ENCODE assay signal across 13 cellular contexts in genomic region chr3:152305075-152305474, GRCh38. TPM values are rescaled to one million over a fixed set of nuclear protein-coding genes. Genes with fewer than 3 reads are reported as not detected.
DNase-seq lines count a peak whose midpoint lies in the region; ATAC-seq and TF ChIP-seq lines count a peak whose summit lies in the region.
"Had no signal": no experiment of that assay in that cellular context is flagged by ENCODE, and none has a peak within 500 bp of the region (broad histone marks: within the 10 kb centered on the region; RNA-seq: fewer than 3 reads in every experiment).

No MANE protein-coding gene starts in this region.

- H2BK20ac ChIP-seq in H9 (ENCODE audit: low read depth, low read length, poor library complexity, severe bottlenecking), result no peak overlapping the region

- no peaks in the 10 kb centered on the region for H3K79me1 ChIP-seq in H9 (ENCODE audit: insufficient read depth, low read depth, low read length, poor library complexity, severe bottlenecking)

- H3K4me1 ChIP-seq in H9 (ENCODE audit: insufficient read depth, low read length) (peaks cover 18% of the 10 kb centered on the region; the same call in 1 of the 2 replicates), muscle layer of colon (ENCODE audit: insufficient read depth, low read length) (peaks cover 76% of the 10 kb centered on the region)

- peak overlapping the region; percentile 69 for H3K4me2 ChIP-seq in H9 (ENCODE audit: insufficient read depth, insufficient read length, low read length)
- H3K4me2 ChIP-seq: BLaER1 had no signal

- H3K23me2 ChIP-seq in H9 (ENCODE audit: insufficient read length, low read depth, low read length, poor library complexity, severe bottlenecking), result no peaks in the 10 kb centered on the region

- H2BK15ac ChIP-seq in H9 (ENCODE audit: low read depth, low read length), result no peak overlapping the region

- no peak overlapping the region for H3K14ac ChIP-seq in H9 (ENCODE audit: insufficient read depth, low read length)

- H3K4me1 Mint-ChIP-seq in H9, result peaks cover 73 to 83% of the 10 kb centered on the region in 2 experiments
- peaks cover 83% of the 10 kb centered on the region for H3K4me1 Mint-ChIP-seq in activated naive CD8-positive, alpha-beta T cell treated with anti-CD3 and anti-CD28 coated beads for 36 hours

- H2AFZ ChIP-seq in H9 (ENCODE audit: low read length), result no peak overlapping the region

- no CpG with 5 or more reads among the region's 2 CpGs for WGBS in H9 (ENCODE audit: extremely low coverage, insufficient read length, low lambda C conversion rate)

- H3K79me2 ChIP-seq in H9 (ENCODE audit: insufficient read depth, low read length), result no peaks in the 10 kb centered on the region; the same call in 1 of the 2 replicates

- no peak overlapping the region for H4K91ac ChIP-seq in H9 (ENCODE audit: insufficient read length, low read depth, low read length)

- H3K56ac ChIP-seq in H9 (ENCODE audit: insufficient read length, low read depth, low read length), result no peak overlapping the region

- H3K9me3 Mint-ChIP-seq in H9, result no peaks in the 10 kb centered on the region
- no peaks in the 10 kb centered on the region for H3K9me3 Mint-ChIP-seq in activated naive CD8-positive, alpha-beta T cell treated with anti-CD3 and anti-CD28 coated beads for 36 hours

- H4K8ac ChIP-seq in H9 (replicated peaks; ENCODE audit: insufficient read length, low read depth, low read length), result no peak overlapping the region

- H3K36me3 ChIP-seq in muscle layer of colon (ENCODE audit: insufficient read depth, low read length), result no peaks in the 10 kb centered on the region

- no peaks in the 10 kb centered on the region for H3K36me3 Mint-ChIP-seq in H9 (ENCODE audit: insufficient read depth in 1 of 3, low read depth in 3 of 3)
- H3K36me3 Mint-ChIP-seq in activated naive CD8-positive, alpha-beta T cell treated with anti-CD3 and anti-CD28 coated beads for 36 hours, result peaks cover 31% of the 10 kb centered on the region

- H3K27ac ChIP-seq in 22Rv1 (peak overlapping the region; percentile 86), H9 (ENCODE audit: insufficient read length, low read depth, low read length) (peak overlapping the region; percentile 57), muscle layer of colon (ENCODE audit: low read depth, low read length) (peak overlapping the region; percentile 13)
- H3K27ac ChIP-seq: BLaER1 had no signal

- H3K23ac ChIP-seq in H9 (ENCODE audit: insufficient read length, low read depth, low read length), result no peak overlapping the region

- H3K4ac ChIP-seq in H9 (ENCODE audit: low read depth, low read length), result no peak overlapping the region

- no peak overlapping the region for H3K18ac ChIP-seq in H9 (ENCODE audit: insufficient read length, low read depth, low read length)

- H3K9ac ChIP-seq in H9 (ENCODE audit: extremely low read depth, insufficient read length, low read length) (no peak overlapping the region), muscle layer of colon (ENCODE audit: low read length) (no peak overlapping the region)
- H3K9ac ChIP-seq: BLaER1 had no signal

- DNase-seq in H9, result no peak
- DNase-seq in activated naive CD8-positive, alpha-beta T cell treated with anti-CD3 and anti-CD28 coated beads for 36 hours, result no peak
- DNase-seq in T1000 (lab: John Stamatoyannopoulos, UW), result no peak
- DNase-seq in effector CD8-positive, alpha-beta T cell (lab: John Stamatoyannopoulos, UW), result no peak
- no peak for DNase-seq in T-helper 2 cell
- DNase-seq: amniotic stem cell, NCI-H1417, NCI-H774, small intestine had no signal

- no peak overlapping the region for H3K4me3 ChIP-seq in muscle layer of colon (ENCODE audit: low read depth in 1 of 2, low read length in 2 of 2)
- H3K4me3 ChIP-seq: BLaER1 had no signal

- no peaks in the 10 kb centered on the region for H3K27me3 ChIP-seq in H9 (ENCODE audit: insufficient read depth, low read length)
- no peaks in the 10 kb centered on the region for H3K27me3 ChIP-seq in muscle layer of colon (ENCODE audit: control insufficient read depth in 1 of 2, insufficient read depth in 2 of 2, low read length in 2 of 2)
- H3K27me3 ChIP-seq: BLaER1 had no signal

- peak overlapping the region in 1 of 2 experiments; percentile 24; a peak in 1 of 5 replicates for H3K4me3 Mint-ChIP-seq in H9
- no peak overlapping the region for H3K4me3 Mint-ChIP-seq in activated naive CD8-positive, alpha-beta T cell treated with anti-CD3 and anti-CD28 coated beads for 36 hours

- no peak overlapping the region for H2BK12ac ChIP-seq in H9 (ENCODE audit: insufficient read length, low read depth, low read length)

- H3K27me3 Mint-ChIP-seq in H9 (ENCODE audit: low read depth), result no peaks in the 10 kb centered on the region
- H3K27me3 Mint-ChIP-seq in activated naive CD8-positive, alpha-beta T cell treated with anti-CD3 and anti-CD28 coated beads for 36 hours, result no peaks in the 10 kb centered on the region

- H4K20me1 ChIP-seq in H9 (ENCODE audit: control insufficient read depth, insufficient read depth, insufficient read length), result no peaks in the 10 kb centered on the region

- no peak overlapping the region for H4K5ac ChIP-seq in H9 (ENCODE audit: insufficient read length, low read depth, low read length)

- H2BK120ac ChIP-seq in H9 (ENCODE audit: low read depth, low read length, poor library complexity, severe bottlenecking), result no peak overlapping the region

- TF ChIP-seq CTCF in 22Rv1 (IDR thresholded peaks at IDR 0.05) (no peak), H9 (conservative IDR thresholded peaks at IDR 0.05) (no peak)

- no peak overlapping the region for H2BK5ac ChIP-seq in H9 (ENCODE audit: insufficient read length, low read length)

- no peak for ATAC-seq in HG03442 (IDR thresholded peaks at IDR 0.05; ENCODE audit: unreplicated experiment)

- H2AK5ac ChIP-seq in H9 (ENCODE audit: insufficient read length, low read length), result no peak overlapping the region

- H3K27ac Mint-ChIP-seq in H9, result peak overlapping the region in 2 of 3 experiments; percentile 79 to 87; a peak in 2 of 7 replicates
- H3K27ac Mint-ChIP-seq in activated naive CD8-positive, alpha-beta T cell treated with anti-CD3 and anti-CD28 coated beads for 36 hours, result peak overlapping the region; percentile 79

- H3K9me3 ChIP-seq in H9 (ENCODE audit: control insufficient read depth, low read depth, low read length) (no peaks in the 10 kb centered on the region), muscle layer of colon (ENCODE audit: low read length) (no peaks in the 10 kb centered on the region)
- H3K9me3 ChIP-seq: BLaER1 had no signal

- no peak overlapping the region for H3T11ph ChIP-seq in H9 (ENCODE audit: low read length)

RNA-seq across cellular contexts. Expression of gene MBNL1, which starts 36.3 kb away (rescaled TPM):
- total RNA-seq in H9 (2021), result 14.9 and 15.2 TPM in 2 replicates
- 100 to 1,000 TPM; 385 to 392 TPM for total RNA-seq in activated naive CD8-positive, alpha-beta T cell treated with anti-CD3 and anti-CD28 coated beads for 36 hours

Comparison
In these comparisons a context has a peak if more than half of its experiments do, and no peak if none do; other contexts are left out.
1. H3K27ac ChIP-seq: peak in every context shown above with its lines; median percentile 86 in 22Rv1; 57 in H9; 13 in muscle layer of colon.
2. RNA of gene MBNL1, which starts 36.3 kb away (total RNA-seq): 385 to 392 TPM in activated naive CD8-positive, alpha-beta T cell treated with anti-CD3 and anti-CD28 coated beads for 36 hours; 14.9 to 15.2 TPM in H9; every median in the first group is over 10 times any median in the second.